18 cellular contexts compared by ENCODE assay signal in the genomic region with DNA sequence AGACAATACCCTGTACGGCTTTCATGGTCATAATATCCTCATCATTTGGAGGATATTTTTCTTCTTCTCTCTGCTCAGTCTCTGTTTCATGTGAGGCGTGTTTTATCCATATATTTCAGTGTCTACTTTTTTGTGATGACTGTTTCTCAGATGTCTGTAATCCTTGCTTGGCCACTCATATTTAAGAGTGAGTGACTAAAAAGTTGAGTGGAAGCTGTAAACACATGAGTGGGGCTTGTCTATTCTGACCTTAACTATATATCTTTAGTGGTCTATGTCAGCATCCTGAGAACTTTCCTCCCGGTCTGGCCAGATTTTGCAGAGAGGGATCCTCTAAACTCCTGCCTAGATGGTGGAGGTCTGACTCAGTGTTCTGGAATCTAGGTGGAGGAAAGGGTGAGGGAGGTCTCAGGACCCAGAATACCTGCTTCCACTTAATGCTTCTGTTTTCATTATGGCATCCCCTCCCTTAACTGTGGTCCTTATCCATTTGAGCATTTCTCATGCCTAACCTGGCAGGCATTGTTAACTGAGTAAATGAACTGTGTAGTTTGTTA. TPM values are rescaled to one million over a fixed set of nuclear protein-coding genes. Genes with fewer than 3 reads are reported as not detected.
DNase-seq lines count a peak whose midpoint lies in the region; ATAC-seq, FAIRE-seq and TF ChIP-seq lines count a peak whose summit lies in the region.
"Had no signal": no experiment of that assay in that cellular context is flagged by ENCODE, and none has a peak within 500 bp of the region (broad histone marks: within the 10 kb centered on the region; RNA-seq: fewer than 3 reads in every experiment).

No MANE protein-coding gene starts in this region.

- TF ChIP-seq RAD21 in HepG2 (CRISPR knock-in tag; IDR thresholded peaks at IDR 0.05), result no peak

- no peak overlapping the region for H3K4me2 ChIP-seq in HepG2 (ENCODE audit: low read depth, low read length)

- no peak overlapping the region for H3K4me3 Mint-ChIP-seq in WTC11
- H3K4me3 Mint-ChIP-seq: activated T-cell treated with anti-CD3 and anti-CD28 coated beads, Interleukin-2, amount 50 U/mL, for 4 hours had no signal

- peaks cover 73% of the 10 kb centered on the region for H3K79me2 ChIP-seq in HepG2 (ENCODE audit: insufficient read depth, low read length)

- TF ChIP-seq CTCF in HepG2 (CRISPR knock-in tag; IDR thresholded peaks at IDR 0.05) (no peak), right lobe of liver (IDR thresholded peaks at IDR 0.05) (no peak), WTC11 (IDR thresholded peaks at IDR 0.05) (no peak)

- in situ Hi-C loops in HepG2 (cut with HindIII; ENCODE audit: extremely low pct_ligation_motif_present, low pct_unique_long_range_greater_than_20kb), result no loop called here

- no peak for FAIRE-seq in HepG2 (lab: Jason Lieb, UNC)
- FAIRE-seq: GM12891 had no signal

- H3K9me3 Mint-ChIP-seq in WTC11, result peaks cover 8% of the 10 kb centered on the region; the same call in 1 of the 2 replicates

- H3K4me1 ChIP-seq in HepG2 (ENCODE audit: insufficient read depth, low read length) (peaks cover 27% of the 10 kb centered on the region), right lobe of liver (peaks cover 0 to 2% (median 0%) of the 10 kb centered on the region in 4 donors)

- H3K27ac ChIP-seq in HepG2 (ENCODE audit: extremely low read length, insufficient read depth, low read length), result no peak overlapping the region
- H3K27ac ChIP-seq in right lobe of liver, result no peak overlapping the region
- H3K27ac ChIP-seq: ovary, WERI-Rb-1 had no signal

- H3K36me3 Mint-ChIP-seq in WTC11, result peaks cover 18% of the 10 kb centered on the region

- H3K27me3 ChIP-seq in HepG2 (ENCODE audit: control insufficient read depth in 1 of 2, insufficient read depth in 2 of 2, low read length in 2 of 2) (no peaks in the 10 kb centered on the region), right lobe of liver (no peaks in the 10 kb centered on the region)
- H3K27me3 ChIP-seq: ovary had no signal

- no peaks in the 10 kb centered on the region for H4K20me1 ChIP-seq in HepG2 (ENCODE audit: insufficient read depth, low read length)

- H3K4me3 ChIP-seq in HepG2 (replicated peaks in 1 of 3; ENCODE audit: insufficient read depth in 1 of 3, low read depth in 2 of 3, low read length in 3 of 3) (no peak overlapping the region), right lobe of liver (no peak overlapping the region)
- H3K4me3 ChIP-seq: lung, ovary had no signal

- H2AFZ ChIP-seq in HepG2 (ENCODE audit: low read length), result no peak overlapping the region

- CTCF ChIA-PET in HepG2 (lab: Yijun Ruan, JAX; ENCODE audit: low intra/inter-chr PET ratio, low total read pairs), result no interaction called here
- CTCF ChIA-PET in WTC11 (lab: Charles Lee), result no interaction called here

- POLR2A ChIA-PET in HepG2 (lab: Yijun Ruan, JAX) (interaction anchor here (1.7 kb wide), 1 partner anchor 42 kb away, joined by 5 read pairs; a partner anchor contains a TSS), WTC11 (lab: Charles Lee) (interaction anchor here (1.3 kb wide), 1 partner anchor 16 kb away, joined by 3 read pairs; no protein-coding TSS in a partner anchor)

- H3K9me3 ChIP-seq in HepG2 (ENCODE audit: low read length), result peaks cover 8% of the 10 kb centered on the region
- no peaks in the 10 kb centered on the region for H3K9me3 ChIP-seq in right lobe of liver
- H3K9me3 ChIP-seq: ovary had no signal

- peaks cover 2% of the 10 kb centered on the region for H3K4me1 Mint-ChIP-seq in WTC11

- intact Hi-C loops in HepG2 (cut with micrococcal nuclease; ENCODE audit: unreplicated experiment), result no loop called here
- intact Hi-C loops in right lobe of liver (cut with DNase I), result no loop called here

- ATAC-seq in HepG2 (no peak), right lobe of liver (no peak), WTC11 (no peak), HG03565 (IDR thresholded peaks at IDR 0.05; ENCODE audit: unreplicated experiment) (no peak)
- ATAC-seq: activated T-cell treated with anti-CD3 and anti-CD28 coated beads, Interleukin-2, amount 50 U/mL, for 4 hours had no signal

- no TSS peak for BruUV-seq in HepG2 (replicated peaks; lab: Mats Ljungman, UMichigan)

- peaks cover 1 to 10% of the 10 kb centered on the region in 2 experiments; a peak in 4 of 5 replicates for H3K36me3 ChIP-seq in HepG2 (replicated peaks in 1 of 2; ENCODE audit: control insufficient read depth in 1 of 2, insufficient read depth in 2 of 2, low read length in 2 of 2)
- no peaks in the 10 kb centered on the region for H3K36me3 ChIP-seq in right lobe of liver
- H3K36me3 ChIP-seq: ovary had no signal

- WGBS in HepG2 (ENCODE audit: low lambda C conversion rate), result 98% methylated on average over 3 of the region's 3 CpGs
- WGBS in right lobe of liver (ENCODE audit: insufficient coverage, low coverage, low lambda C conversion rate, missing lambda C conversion rate), result 55% methylated on average over 3 of the region's 3 CpGs

- no peak for TF ChIP-seq EP300 in HepG2 (IDR thresholded peaks at IDR 0.05; ENCODE audit: low read depth in 2 of 2, low read length in 2 of 2)
- TF ChIP-seq EP300 in HepG2 (CRISPR knock-in tag; IDR thresholded peaks at IDR 0.05; ENCODE audit: borderline replicate concordance), result no peak

- H3K9ac ChIP-seq in HepG2 (ENCODE audit: insufficient read depth, low read depth, low read length), result no peak overlapping the region

- TF ChIP-seq POLR2A in HepG2 (IDR thresholded peaks at IDR 0.05; ENCODE audit: insufficient read depth in 1 of 2, low read depth in 2 of 2, low read length in 2 of 2) (no peak), right lobe of liver (IDR thresholded peaks at IDR 0.05) (no peak)

- no peaks in the 10 kb centered on the region for H3K27me3 Mint-ChIP-seq in WTC11 (ENCODE audit: low read depth)

- H3K27ac Mint-ChIP-seq in WTC11, result peak overlapping the region; percentile 5; the same call in 1 of the 2 replicates

- no peak for DNase-seq in HepG2 (ENCODE audit: low spot score)
- no peak for DNase-seq in right lobe of liver
- no peak for DNase-seq in WTC11 (ENCODE audit: low spot score)
- peak; percentile 84 for DNase-seq in islet precursor cell
- DNase-seq in stimulated activated CD4-positive, alpha-beta T cell treated with anti-CD3 and anti-CD28 coated beads, Interleukin-15, amount 100 ng/mL, for 24 hours, result no peak
- DNase-seq in NCI-H2227 treated with DMSO at 0.1 percent for 48 hours (lab: John Stamatoyannopoulos, UW), result no peak
- DNase-seq in stimulated activated naive CD4-positive, alpha-beta T cell (lab: John Stamatoyannopoulos, UW), result no peak
- DNase-seq: activated T-cell treated with anti-CD3 and anti-CD28 coated beads, Interleukin-2, amount 50 U/mL, for 4 hours; DND-41; erythroblast; hippocampal formation; NCI-H2029; NK-92 treated with Interleukin-12 subunit alpha and Interleukin-12 subunit beta, amount 100 ng/mL, for 24 hours; WERI-Rb-1 had no signal

RNA-seq across cellular contexts. Expression of a gene that starts 6.0 kb away (rescaled TPM):
- 36.2 and 45.1 TPM in 2 replicates for total RNA-seq in HepG2 (2016; rRNA removed; fragmentation: Illumina TruSeq; extraction: Trizol)
- total RNA-seq in HepG2 (2016; cell fraction: cytosol; rRNA removed; fragmentation: Illumina TruSeq; extraction: Trizol; ENCODE audit: low read depth), result 12.8 and 12.9 TPM in 2 replicates
- total RNA-seq in HepG2 (2016; cell fraction: insoluble cytoplasmic fraction; rRNA removed; fragmentation: Illumina TruSeq; extraction: Trizol), result 39.6 and 45.1 TPM in 2 replicates
- total RNA-seq in HepG2 (2016; cell fraction: membrane; rRNA removed; fragmentation: Illumina TruSeq; extraction: Trizol), result 23.3 and 24.2 TPM in 2 replicates
- total RNA-seq in HepG2 (2016; cell fraction: nucleus; rRNA removed; fragmentation: Illumina TruSeq; extraction: Trizol), result 19.1 and 19.2 TPM in 2 replicates
- polyA plus RNA-seq in HepG2 (2011; rRNA removed), result 40.0 and 48.1 TPM in 2 replicates
- polyA plus RNA-seq in HepG2 (2011; cell fraction: cytosol; rRNA removed), result 32.7 and 34.5 TPM in 2 replicates
- polyA plus RNA-seq in HepG2 (2011; cell fraction: nucleus; rRNA removed), result 37.9 and 40.4 TPM in 2 replicates
- 44.8 and 46.5 TPM in 2 replicates for polyA plus RNA-seq in HepG2 (2012)
- polyA plus RNA-seq in HepG2 (2016; cell fraction: cytosol; fragmentation: Illumina TruSeq; extraction: Trizol; ENCODE audit: low read depth), result 19.4 and 20.0 TPM in 2 replicates
- 52.7 and 69.9 TPM in 2 replicates for polyA plus RNA-seq in HepG2 (2016; cell fraction: insoluble cytoplasmic fraction; fragmentation: Illumina TruSeq; extraction: Trizol; ENCODE audit: low read depth)
- 27.4 and 28.0 TPM in 2 replicates for polyA plus RNA-seq in HepG2 (2016; cell fraction: membrane; fragmentation: Illumina TruSeq; extraction: Trizol; ENCODE audit: low read depth)
- 38.1 and 41.2 TPM in 2 replicates for polyA plus RNA-seq in HepG2 (2016; cell fraction: nucleus; fragmentation: Illumina TruSeq; extraction: Trizol; ENCODE audit: insufficient read depth, low read depth)
- polyA minus RNA-seq in HepG2 (2011; rRNA and poly(A)+ RNA removed; ENCODE audit: low replicate concordance), result 14.4 and 19.9 TPM in 2 replicates
- 9.7 and 21.2 TPM in 2 replicates for polyA minus RNA-seq in HepG2 (2011; cell fraction: cytosol; rRNA and poly(A)+ RNA removed)
- 19.9 and 21.8 TPM in 2 replicates for polyA minus RNA-seq in HepG2 (2011; cell fraction: nucleus; rRNA and poly(A)+ RNA removed)
- 10 to 100 TPM; 15.2 to 32.3 (median 20.0) TPM for total RNA-seq in right lobe of liver
- total RNA-seq in WTC11 (2021), result 34.3 to 38.4 TPM (median 36.1 TPM) in 3 replicates

RNA-seq across cellular contexts. Expression of a gene that starts 15.7 kb away (rescaled TPM):
- total RNA-seq in HepG2 (2016; rRNA removed; fragmentation: Illumina TruSeq; extraction: Trizol) (107 and 132 TPM in 2 replicates), right lobe of liver (10 to 100 TPM; 74.2 to 91.8 (median 80.7) TPM), WTC11 (2021) (174 to 214 TPM (median 174 TPM) in 3 replicates)
- total RNA-seq in HepG2 (2016; cell fraction: cytosol; rRNA removed; fragmentation: Illumina TruSeq; extraction: Trizol; ENCODE audit: low read depth), result 36.0 and 36.9 TPM in 2 replicates
- total RNA-seq in HepG2 (2016; cell fraction: insoluble cytoplasmic fraction; rRNA removed; fragmentation: Illumina TruSeq; extraction: Trizol), result 106 and 131 TPM in 2 replicates
- total RNA-seq in HepG2 (2016; cell fraction: membrane; rRNA removed; fragmentation: Illumina TruSeq; extraction: Trizol), result 22.4 and 24.3 TPM in 2 replicates
- 86.2 and 93.2 TPM in 2 replicates for total RNA-seq in HepG2 (2016; cell fraction: nucleus; rRNA removed; fragmentation: Illumina TruSeq; extraction: Trizol)
- 132 and 163 TPM in 2 replicates for polyA plus RNA-seq in HepG2 (2011; rRNA removed)
- polyA plus RNA-seq in HepG2 (2011; cell fraction: cytosol; rRNA removed), result 137 and 146 TPM in 2 replicates
- polyA plus RNA-seq in HepG2 (2011; cell fraction: nucleus; rRNA removed), result 133 and 160 TPM in 2 replicates
- polyA plus RNA-seq in HepG2 (2012), result 134 and 189 TPM in 2 replicates
- polyA plus RNA-seq in HepG2 (2016; cell fraction: cytosol; fragmentation: Illumina TruSeq; extraction: Trizol; ENCODE audit: low read depth), result 4.3 and 4.9 TPM in 2 replicates
- 108 and 115 TPM in 2 replicates for polyA plus RNA-seq in HepG2 (2016; cell fraction: insoluble cytoplasmic fraction; fragmentation: Illumina TruSeq; extraction: Trizol; ENCODE audit: low read depth)
- 7.9 and 10.8 TPM in 2 replicates for polyA plus RNA-seq in HepG2 (2016; cell fraction: membrane; fragmentation: Illumina TruSeq; extraction: Trizol; ENCODE audit: low read depth)
- polyA plus RNA-seq in HepG2 (2016; cell fraction: nucleus; fragmentation: Illumina TruSeq; extraction: Trizol; ENCODE audit: insufficient read depth, low read depth), result 108 and 116 TPM in 2 replicates
- 201 and 270 TPM in 2 replicates for polyA minus RNA-seq in HepG2 (2011; rRNA and poly(A)+ RNA removed; ENCODE audit: low replicate concordance)
- polyA minus RNA-seq in HepG2 (2011; cell fraction: cytosol; rRNA and poly(A)+ RNA removed), result 108 and 137 TPM in 2 replicates
- 94.2 and 166 TPM in 2 replicates for polyA minus RNA-seq in HepG2 (2011; cell fraction: nucleus; rRNA and poly(A)+ RNA removed)

RNA-seq across cellular contexts. Expression of a gene that starts 41.7 kb away (rescaled TPM):
- total RNA-seq in HepG2 (2016; rRNA removed; fragmentation: Illumina TruSeq; extraction: Trizol) (76.9 and 92.4 TPM in 2 replicates), right lobe of liver (10 to 100 TPM; 14.0 to 30.0 (median 18.1) TPM), WTC11 (2021) (42.0 to 47.0 TPM (median 43.7 TPM) in 3 replicates)
- total RNA-seq in HepG2 (2016; cell fraction: cytosol; rRNA removed; fragmentation: Illumina TruSeq; extraction: Trizol; ENCODE audit: low read depth), result 16.1 and 17.3 TPM in 2 replicates
- 76.3 and 93.5 TPM in 2 replicates for total RNA-seq in HepG2 (2016; cell fraction: insoluble cytoplasmic fraction; rRNA removed; fragmentation: Illumina TruSeq; extraction: Trizol)
- total RNA-seq in HepG2 (2016; cell fraction: membrane; rRNA removed; fragmentation: Illumina TruSeq; extraction: Trizol), result 22.7 and 23.6 TPM in 2 replicates
- total RNA-seq in HepG2 (2016; cell fraction: nucleus; rRNA removed; fragmentation: Illumina TruSeq; extraction: Trizol), result 54.0 and 63.3 TPM in 2 replicates
- polyA plus RNA-seq in HepG2 (2011; rRNA removed), result 41.4 and 43.9 TPM in 2 replicates
- 42.7 and 50.0 TPM in 2 replicates for polyA plus RNA-seq in HepG2 (2011; cell fraction: cytosol; rRNA removed)
- 26.1 and 32.0 TPM in 2 replicates for polyA plus RNA-seq in HepG2 (2011; cell fraction: nucleus; rRNA removed)
- polyA plus RNA-seq in HepG2 (2012), result 34.4 and 41.8 TPM in 2 replicates
- polyA plus RNA-seq in HepG2 (2016; cell fraction: cytosol; fragmentation: Illumina TruSeq; extraction: Trizol; ENCODE audit: low read depth), result 4.2 and 4.8 TPM in 2 replicates
- polyA plus RNA-seq in HepG2 (2016; cell fraction: insoluble cytoplasmic fraction; fragmentation: Illumina TruSeq; extraction: Trizol; ENCODE audit: low read depth), result 86.5 and 94.7 TPM in 2 replicates
- polyA plus RNA-seq in HepG2 (2016; cell fraction: membrane; fragmentation: Illumina TruSeq; extraction: Trizol; ENCODE audit: low read depth), result 10.6 and 11.5 TPM in 2 replicates
- polyA plus RNA-seq in HepG2 (2016; cell fraction: nucleus; fragmentation: Illumina TruSeq; extraction: Trizol; ENCODE audit: insufficient read depth, low read depth), result 62.8 and 66.6 TPM in 2 replicates
- polyA minus RNA-seq in HepG2 (2011; rRNA and poly(A)+ RNA removed; ENCODE audit: low replicate concordance), result 57.7 and 87.7 TPM in 2 replicates
- polyA minus RNA-seq in HepG2 (2011; cell fraction: cytosol; rRNA and poly(A)+ RNA removed), result 42.7 and 56.5 TPM in 2 replicates
- polyA minus RNA-seq in HepG2 (2011; cell fraction: nucleus; rRNA and poly(A)+ RNA removed), result 57.8 and 68.4 TPM in 2 replicates

RNA-seq across cellular contexts. Expression of a gene that starts 53.2 kb away (rescaled TPM):
- total RNA-seq in HepG2 (2016; rRNA removed; fragmentation: Illumina TruSeq; extraction: Trizol) (37.3 and 39.9 TPM in 2 replicates), right lobe of liver (10 to 100 TPM in 3 of 6 experiments, 1 to 10 TPM in 3; 6.1 to 13.1 (median 10.2) TPM), WTC11 (2021) (26.0 to 27.6 TPM (median 27.3 TPM) in 3 replicates)
- 5.3 and 5.4 TPM in 2 replicates for total RNA-seq in HepG2 (2016; cell fraction: cytosol; rRNA removed; fragmentation: Illumina TruSeq; extraction: Trizol; ENCODE audit: low read depth)
- 34.7 and 39.3 TPM in 2 replicates for total RNA-seq in HepG2 (2016; cell fraction: insoluble cytoplasmic fraction; rRNA removed; fragmentation: Illumina TruSeq; extraction: Trizol)
- total RNA-seq in HepG2 (2016; cell fraction: membrane; rRNA removed; fragmentation: Illumina TruSeq; extraction: Trizol), result 18.9 and 19.3 TPM in 2 replicates
- total RNA-seq in HepG2 (2016; cell fraction: nucleus; rRNA removed; fragmentation: Illumina TruSeq; extraction: Trizol), result 16.9 and 19.9 TPM in 2 replicates
- polyA plus RNA-seq in HepG2 (2011; rRNA removed), result 11.9 and 13.1 TPM in 2 replicates
- polyA plus RNA-seq in HepG2 (2011; cell fraction: cytosol; rRNA removed), result 9.7 and 11.4 TPM in 2 replicates
- 9.3 and 9.8 TPM in 2 replicates for polyA plus RNA-seq in HepG2 (2011; cell fraction: nucleus; rRNA removed)
- polyA plus RNA-seq in HepG2 (2012), result 7.2 and 9.5 TPM in 2 replicates
- 3.1 and 3.2 TPM in 2 replicates for polyA plus RNA-seq in HepG2 (2016; cell fraction: cytosol; fragmentation: Illumina TruSeq; extraction: Trizol; ENCODE audit: low read depth)
- 28.6 and 29.3 TPM in 2 replicates for polyA plus RNA-seq in HepG2 (2016; cell fraction: insoluble cytoplasmic fraction; fragmentation: Illumina TruSeq; extraction: Trizol; ENCODE audit: low read depth)
- polyA plus RNA-seq in HepG2 (2016; cell fraction: membrane; fragmentation: Illumina TruSeq; extraction: Trizol; ENCODE audit: low read depth), result 8.0 and 8.8 TPM in 2 replicates
- polyA plus RNA-seq in HepG2 (2016; cell fraction: nucleus; fragmentation: Illumina TruSeq; extraction: Trizol; ENCODE audit: insufficient read depth, low read depth), result 26.7 and 27.4 TPM in 2 replicates
- 8.3 and 9.3 TPM in 2 replicates for polyA minus RNA-seq in HepG2 (2011; rRNA and poly(A)+ RNA removed; ENCODE audit: low replicate concordance)
- 16.9 and 17.1 TPM in 2 replicates for polyA minus RNA-seq in HepG2 (2011; cell fraction: cytosol; rRNA and poly(A)+ RNA removed)
- 11.1 and 13.6 TPM in 2 replicates for polyA minus RNA-seq in HepG2 (2011; cell fraction: nucleus; rRNA and poly(A)+ RNA removed)
